In the genomic region with DNA sequence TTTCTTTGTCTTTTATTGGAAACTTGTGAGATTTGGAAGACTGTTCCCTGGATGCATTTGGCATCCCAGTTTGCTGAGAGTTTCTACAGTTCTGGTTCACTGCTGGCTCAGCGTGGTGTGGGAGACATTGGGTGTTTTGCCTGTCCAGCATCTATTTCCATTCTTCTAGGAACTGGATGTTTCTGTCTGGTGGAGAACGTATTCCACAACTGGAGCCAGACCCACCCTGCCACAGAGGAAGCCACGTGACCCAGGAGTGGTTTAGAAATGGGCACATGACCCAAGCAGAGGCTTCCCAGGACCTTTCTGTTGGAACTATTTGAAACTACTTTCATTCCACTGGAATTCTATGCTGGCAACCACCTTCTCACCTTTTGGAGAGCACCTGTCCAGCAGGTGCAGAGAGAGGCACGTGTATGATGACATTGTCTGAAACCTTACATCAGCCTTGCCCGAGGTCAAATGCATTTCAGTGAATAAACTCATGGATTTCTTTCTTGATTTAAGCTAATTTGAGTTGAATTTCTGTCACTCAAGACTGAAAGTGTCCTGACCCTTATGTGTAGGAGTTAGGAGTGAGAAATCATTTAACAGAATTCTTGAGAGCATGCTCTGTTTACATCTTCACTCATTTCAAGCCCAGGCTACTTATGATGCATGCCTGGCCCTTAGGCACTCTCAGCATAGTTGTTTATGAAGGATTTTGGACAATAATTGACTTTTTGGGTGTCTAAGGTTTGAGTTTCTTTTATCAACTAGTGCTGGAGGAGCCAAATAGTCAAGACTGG, we compare ENCODE assay signal across 10 cellular contexts.
DNase-seq lines count a peak whose midpoint lies in the region; ATAC-seq and TF ChIP-seq lines count a peak whose summit lies in the region.
"Had no signal": no experiment of that assay in that cellular context is flagged by ENCODE, and none has a peak within 500 bp of the region (broad histone marks: within the 10 kb centered on the region; RNA-seq: fewer than 3 reads in every experiment).

No MANE protein-coding gene starts in this region.

- H3K27ac ChIP-seq in upper lobe of right lung (no peak overlapping the region), hepatocyte (no peak overlapping the region)
- H3K27ac ChIP-seq: foreskin keratinocyte, sigmoid colon had no signal

- no peaks in the 10 kb centered on the region for H3K4me1 Mint-ChIP-seq in HFFc6 (ENCODE audit: low read depth)

- no peaks in the 10 kb centered on the region for H4K20me1 ChIP-seq in hepatocyte (ENCODE audit: insufficient read depth, poor library complexity, severe bottlenecking)

- H3K36me3 ChIP-seq in upper lobe of right lung = no peaks in the 10 kb centered on the region
- H3K36me3 ChIP-seq in hepatocyte (replicated peaks; ENCODE audit: insufficient read depth, low read depth) = no peaks in the 10 kb centered on the region
- H3K36me3 ChIP-seq: sigmoid colon had no signal

- intact Hi-C loops in upper lobe of right lung (cut with DNase I) = no loop called here

- no peaks in the 10 kb centered on the region for H3K27me3 ChIP-seq in upper lobe of right lung
- no peaks in the 10 kb centered on the region for H3K27me3 ChIP-seq in hepatocyte
- H3K27me3 ChIP-seq: sigmoid colon had no signal

- H3K27ac Mint-ChIP-seq in HFFc6 = no peak overlapping the region

- H2AFZ ChIP-seq in hepatocyte = no peak overlapping the region

- H3K9me3 ChIP-seq in upper lobe of right lung = no peaks in the 10 kb centered on the region
- no peaks in the 10 kb centered on the region for H3K9me3 ChIP-seq in hepatocyte (ENCODE audit: low read depth)
- H3K9me3 ChIP-seq: sigmoid colon had no signal

- H3K9me2 ChIP-seq in hepatocyte (replicated peaks; ENCODE audit: insufficient read depth) = no peaks in the 10 kb centered on the region

- no peaks in the 10 kb centered on the region; the same call in 1 of the 2 replicates for H3K27me3 Mint-ChIP-seq in HFFc6 (ENCODE audit: insufficient read depth)

- H3K4me3 Mint-ChIP-seq in HFFc6 = no peak overlapping the region

- no peaks in the 10 kb centered on the region; the same call in 1 of the 2 replicates for H3K9me3 Mint-ChIP-seq in HFFc6

- no peaks in the 10 kb centered on the region for H3K36me3 Mint-ChIP-seq in HFFc6 (ENCODE audit: low read depth)

- no peak for ATAC-seq in upper lobe of right lung
- ATAC-seq: foreskin keratinocyte had no signal

- WGBS in hepatocyte (ENCODE audit: low lambda C conversion rate, missing lambda C conversion rate) = 85% methylated on average over 5 of the region's 5 CpGs

- H3K4me3 ChIP-seq in upper lobe of right lung (no peak overlapping the region), hepatocyte (no peak overlapping the region)
- H3K4me3 ChIP-seq: sigmoid colon had no signal

- no peak overlapping the region for H3K4me2 ChIP-seq in hepatocyte

- TF ChIP-seq CTCF in upper lobe of right lung (IDR thresholded peaks at IDR 0.05) (no peak), HFFc6 (IDR thresholded peaks at IDR 0.05) (no peak), hepatocyte (IDR thresholded peaks at IDR 0.05; ENCODE audit: poor library complexity) (no peak)

- H3K79me2 ChIP-seq in hepatocyte = no peaks in the 10 kb centered on the region

- DNase-seq in activated CD8-positive, alpha-beta memory T cell treated with anti-CD3 and anti-CD28 coated beads for 24 hours = peak; percentile 75
- DNase-seq in activated CD8-positive, alpha-beta memory T cell treated with anti-CD3 and anti-CD28 coated beads, Interleukin-2, amount 50 U/mL, for 4 hours = no peak
- DNase-seq in H4 (ENCODE audit: low spot score) (peak; percentile 4), renal cortical epithelial cell (ENCODE audit: low read depth) (peak; percentile 20), upper lobe of right lung (no peak), HFFc6 (no peak), hepatocyte (ENCODE audit: low spot score) (no peak)
- peak; percentile 62 to 63 for DNase-seq in activated T-cell treated with anti-CD3 and anti-CD28 coated beads, Interleukin-2, amount 50 U/mL, for 48 hours
- DNase-seq: foreskin keratinocyte, sigmoid colon had no signal

- H3K4me1 ChIP-seq in upper lobe of right lung (peaks cover 11% of the 10 kb centered on the region), hepatocyte (ENCODE audit: insufficient read depth) (no peaks in the 10 kb centered on the region)

Comparison
In these comparisons a context has a peak if more than half of its experiments do, and no peak if none do; other contexts are left out.
1. DNase-seq: peak in activated CD8-positive, alpha-beta memory T cell treated with anti-CD3 and anti-CD28 coated beads for 24 hours (single experiment), H4 (single experiment), activated T-cell treated with anti-CD3 and anti-CD28 coated beads, Interleukin-2, amount 50 U/mL, for 48 hours (2 of 2) and renal cortical epithelial cell (single experiment); none in activated CD8-positive, alpha-beta memory T cell treated with anti-CD3 and anti-CD28 coated beads, Interleukin-2, amount 50 U/mL, for 4 hours (single experiment), upper lobe of right lung (single experiment), HFFc6 (single experiment) and hepatocyte (single experiment).